ENCODE assay signal across 14 cellular contexts in genomic region chr18:31633416-31634330, GRCh38. TPM values are rescaled to one million over a fixed set of nuclear protein-coding genes. Genes with fewer than 3 reads are reported as not detected.
A peak's percentile ranks its signal among the peaks of the same experiment; 100 is the strongest.
DNase-seq lines count a peak whose midpoint lies in the region; ATAC-seq, FAIRE-seq and TF ChIP-seq lines count a peak whose summit lies in the region.
"Had no signal": no experiment of that assay in that cellular context is flagged by ENCODE, and none has a peak within 500 bp of the region (broad histone marks: within the 10 kb centered on the region; RNA-seq: fewer than 3 reads in every experiment).

No MANE protein-coding gene starts in this region.

- no peak for TF ChIP-seq POLR2A in endothelial cell of umbilical vein (IDR thresholded peaks at IDR 0.05; ENCODE audit: low read depth, low read length)

- no peak for FAIRE-seq in endothelial cell of umbilical vein (lab: Jason Lieb, UNC)

- H3K9me1 ChIP-seq in endothelial cell of umbilical vein (replicated peaks; ENCODE audit: control insufficient read depth, extremely low read depth, insufficient read depth, low read length), result no peaks in the 10 kb centered on the region

- H3K9me3 ChIP-seq in endothelial cell of umbilical vein (replicated peaks; ENCODE audit: control insufficient read depth, insufficient read depth, low read length), result no peaks in the 10 kb centered on the region
- H3K9me3 ChIP-seq: ascending aorta, mucosa of descending colon, right lobe of liver had no signal

- ATAC-seq in GM18868 (IDR thresholded peaks at IDR 0.05; ENCODE audit: unreplicated experiment), result peak; percentile 19
- peak; percentile 17 for ATAC-seq in GM21619 (IDR thresholded peaks at IDR 0.05; ENCODE audit: unreplicated experiment)
- ATAC-seq in HG03135 (IDR thresholded peaks at IDR 0.05; ENCODE audit: unreplicated experiment), result peak; percentile 44
- ATAC-seq: mucosa of descending colon had no signal

- peak; percentile 9 for DNase-seq in endothelial cell of umbilical vein (ENCODE audit: low read depth, low spot score)
- no peak for DNase-seq in amniotic stem cell (lab: John Stamatoyannopoulos, UW)
- no peak for DNase-seq in DMS79 treated with DMSO at 0.1 percent for 48 hours (lab: John Stamatoyannopoulos, UW)
- no peak for DNase-seq in NCI-H446 treated with DMSO at 0.1 percent for 48 hours (lab: John Stamatoyannopoulos, UW)
- no peak for DNase-seq in ureter (ENCODE audit: low spot score)
- DNase-seq: CD4-positive, alpha-beta T cell; mucosa of descending colon; NCI-H1105; right lobe of liver; SW 1271 had no signal

- H3K4me1 ChIP-seq in endothelial cell of umbilical vein (ENCODE audit: control insufficient read depth, extremely low read depth, insufficient read depth, low read length), result peaks cover 15% of the 10 kb centered on the region
- H3K4me1 ChIP-seq: ascending aorta, right lobe of liver had no signal

- BruUV-seq in endothelial cell of umbilical vein (replicated peaks; lab: Mats Ljungman, UMichigan), result no TSS peak

- no peaks in the 10 kb centered on the region for H3K79me2 ChIP-seq in endothelial cell of umbilical vein (ENCODE audit: control insufficient read depth, insufficient read depth, low read length)

- H3K36me3 ChIP-seq in endothelial cell of umbilical vein (ENCODE audit: control insufficient read depth in 2 of 2, extremely low read depth in 1 of 2, insufficient read depth in 2 of 2, low read length in 2 of 2), result peaks cover 0 to 2% of the 10 kb centered on the region in 2 experiments
- H3K36me3 ChIP-seq: ascending aorta, right lobe of liver had no signal

- no peaks in the 10 kb centered on the region for H3K27me3 ChIP-seq in endothelial cell of umbilical vein (ENCODE audit: control insufficient read depth in 2 of 2, insufficient read depth in 2 of 2, low read length in 2 of 2)
- H3K27me3 ChIP-seq: ascending aorta, right lobe of liver had no signal

- no peak overlapping the region for H3K27ac ChIP-seq in endothelial cell of umbilical vein (ENCODE audit: insufficient read depth, low read depth, low read length)
- H3K27ac ChIP-seq: ascending aorta, right lobe of liver had no signal

- no peak for TF ChIP-seq CTCF in endothelial cell of umbilical vein (IDR thresholded peaks at IDR 0.05; ENCODE audit: extremely low read depth in 1 of 2, insufficient read depth in 1 of 2, low read depth in 1 of 2, low read length in 2 of 2)

- CTCF ChIA-PET in endothelial cell of umbilical vein (lab: Charles Lee), result interaction anchor here (1.1 kb wide), 1 partner anchor 26 kb away, joined by 3 read pairs; no protein-coding TSS in a partner anchor

- no peaks in the 10 kb centered on the region for H4K20me1 ChIP-seq in endothelial cell of umbilical vein (replicated peaks; ENCODE audit: control insufficient read depth, extremely low read depth, insufficient read depth, low read length)

- POLR2A ChIA-PET in endothelial cell of umbilical vein (lab: Charles Lee), result no interaction called here

- no peak overlapping the region for H3K9ac ChIP-seq in endothelial cell of umbilical vein (replicated peaks; ENCODE audit: extremely low read depth, insufficient read depth, low read length)

- dilution Hi-C loops in endothelial cell of umbilical vein (cut with MboI; ENCODE audit: extremely low pct_ligation_motif_present, low sequenced_read_pairs), result no loop called here

- H2AFZ ChIP-seq in endothelial cell of umbilical vein (ENCODE audit: low read depth, low read length), result no peak overlapping the region

- intact Hi-C loops in endothelial cell of umbilical vein (cut with micrococcal nuclease), result no loop called here

- no peak overlapping the region for H3K4me3 ChIP-seq in endothelial cell of umbilical vein (replicated peaks in 1 of 3; ENCODE audit: insufficient read depth in 1 of 3, low read depth in 1 of 3, low read length in 3 of 3)
- H3K4me3 ChIP-seq: ascending aorta, mucosa of descending colon, right lobe of liver had no signal

- no peak overlapping the region for H3K4me2 ChIP-seq in endothelial cell of umbilical vein (ENCODE audit: insufficient read depth, low read length)

TF ChIP-seq in endothelial cell of umbilical vein, 7 proteins besides CTCF, POLR2A, EP300 and RAD21:
- TF ChIP-seq MAX (IDR thresholded peaks at IDR 0.05; ENCODE audit: insufficient read depth, insufficient read length), result no peak
- no peak for TF ChIP-seq GATA2 (IDR thresholded peaks at IDR 0.05; ENCODE audit: insufficient read depth, insufficient read length, low read depth, low read length)
- TF ChIP-seq POLR2AphosphoS5 (IDR thresholded peaks at IDR 0.05; ENCODE audit: insufficient read depth, low read depth, low read length), result no peak
- no peak for TF ChIP-seq JUN (IDR thresholded peaks at IDR 0.05; ENCODE audit: borderline replicate concordance, insufficient read depth, insufficient read length, low read depth)

RNA-seq across cellular contexts. Expression of gene TTR, which starts 42.0 kb away (rescaled TPM):
- not detected in 2 replicates for total RNA-seq in endothelial cell of umbilical vein
- not detected in 2 replicates for polyA plus RNA-seq in endothelial cell of umbilical vein
- not detected in 2 replicates for polyA plus RNA-seq in endothelial cell of umbilical vein (2011; cell fraction: cytosol; rRNA removed)
- polyA plus RNA-seq in endothelial cell of umbilical vein (2011; cell fraction: nucleus; rRNA removed), result not detected in 2 replicates
- not detected in 2 replicates for polyA plus RNA-seq in endothelial cell of umbilical vein (2012)
- polyA minus RNA-seq in endothelial cell of umbilical vein, result not detected in 2 replicates
- not detected for polyA minus RNA-seq in endothelial cell of umbilical vein (2011; cell fraction: cytosol; rRNA and poly(A)+ RNA removed)
- polyA minus RNA-seq in endothelial cell of umbilical vein (2011; cell fraction: nucleus; rRNA and poly(A)+ RNA removed), result not detected in 2 replicates
- total RNA-seq in ureter, result 0.55 TPM
- total RNA-seq: CD4-positive, alpha-beta T cell had no signal

RNA-seq across cellular contexts. Expression of gene B4GALT6, which starts 50.7 kb away (rescaled TPM):
- total RNA-seq in endothelial cell of umbilical vein (24.2 and 25.2 TPM in 2 replicates), ureter (8.9 TPM)
- 2.9 and 3.9 TPM in 2 replicates for polyA plus RNA-seq in endothelial cell of umbilical vein
- 4.7 and 4.8 TPM in 2 replicates for polyA plus RNA-seq in endothelial cell of umbilical vein (2011; cell fraction: cytosol; rRNA removed)
- 10.8 and 12.9 TPM in 2 replicates for polyA plus RNA-seq in endothelial cell of umbilical vein (2011; cell fraction: nucleus; rRNA removed)
- polyA plus RNA-seq in endothelial cell of umbilical vein (2012), result 23.5 and 24.6 TPM in 2 replicates
- 8.4 and 10.5 TPM in 2 replicates for polyA minus RNA-seq in endothelial cell of umbilical vein
- polyA minus RNA-seq in endothelial cell of umbilical vein (2011; cell fraction: cytosol; rRNA and poly(A)+ RNA removed), result 1.2 TPM
- 6.4 and 8.8 TPM in 2 replicates for polyA minus RNA-seq in endothelial cell of umbilical vein (2011; cell fraction: nucleus; rRNA and poly(A)+ RNA removed)
